ENCODE assay signal across 1 cellular context in the genomic region with DNA sequence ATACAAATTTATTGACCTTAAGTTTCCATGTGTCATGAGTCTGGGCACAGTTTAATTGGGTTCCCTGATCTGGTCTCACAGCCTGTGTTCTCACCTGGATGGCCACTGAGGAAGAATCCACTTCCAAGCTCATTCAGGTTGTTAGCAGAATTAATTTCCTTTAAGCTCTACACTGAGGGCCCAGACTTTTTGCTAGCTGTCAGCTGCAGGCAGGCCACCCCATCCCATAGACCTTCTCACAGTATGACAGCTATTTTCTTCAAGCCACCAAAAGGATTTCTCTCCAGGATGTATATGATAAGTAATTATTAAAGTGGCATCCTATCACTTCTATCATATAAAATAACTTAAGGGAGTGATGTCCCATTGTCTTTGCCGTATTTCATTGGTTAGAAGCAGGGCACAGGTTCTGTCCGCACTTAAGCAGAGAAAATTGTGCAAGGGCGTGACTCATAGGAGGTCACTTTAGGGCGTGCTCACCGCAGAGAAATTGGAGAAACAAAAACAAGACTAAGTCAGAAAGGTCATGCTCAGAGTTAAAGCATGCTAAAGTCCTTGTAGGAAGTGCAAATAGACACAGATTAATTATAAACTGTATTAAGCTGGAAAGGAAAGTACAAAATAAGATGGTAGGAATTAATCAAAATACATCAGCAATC.
TF ChIP-seq lines count a peak whose summit lies in the region.

No MANE protein-coding gene starts in this region.

TF ChIP-seq in HepG2, 621 proteins besides CTCF, POLR2A, EP300 and RAD21 (continued from another document and continues in another):
- TF ChIP-seq KDM3A (CRISPR knock-in tag; IDR thresholded peaks at IDR 0.05; ENCODE audit: low read depth) (peak; percentile 57; the same call in 1 of the 2 replicates), KDM1A (CRISPR knock-in tag; IDR thresholded peaks at IDR 0.05) (peak; percentile 44; the same call in 1 of the 2 replicates), ISL2 (CRISPR knock-in tag; IDR thresholded peaks at IDR 0.05) (peak; percentile 51), ZNF337 (CRISPR knock-in tag; IDR thresholded peaks at IDR 0.05; ENCODE audit: borderline replicate concordance, low read depth) (no peak), PITX1 (CRISPR knock-in tag; IDR thresholded peaks at IDR 0.05) (peak; percentile 78; the same call in 1 of the 2 replicates), FOXC1 (CRISPR knock-in tag; IDR thresholded peaks at IDR 0.05; ENCODE audit: borderline replicate concordance) (no peak), KLF12 (CRISPR knock-in tag; IDR thresholded peaks at IDR 0.05; ENCODE audit: borderline replicate concordance) (0 out of 2 replicates have a peak, but pooled peaks have one; percentile 51), SALL1 (CRISPR knock-in tag; IDR thresholded peaks at IDR 0.05) (peak; percentile 72; the same call in 1 of the 2 replicates), CENPT (CRISPR knock-in tag; IDR thresholded peaks at IDR 0.05; ENCODE audit: low read depth) (no peak), ZMAT3 (CRISPR knock-in tag; conservative IDR thresholded peaks at IDR 0.05) (no peak), RCOR2 (CRISPR knock-in tag; IDR thresholded peaks at IDR 0.05) (no peak), NFKBIZ (CRISPR knock-in tag; IDR thresholded peaks at IDR 0.05) (0 out of 2 replicates have a peak, but pooled peaks have one; percentile 61), ZNF543 (CRISPR knock-in tag; IDR thresholded peaks at IDR 0.05) (no peak), RARA (CRISPR knock-in tag; IDR thresholded peaks at IDR 0.05) (peak; percentile 97), CCAR2 (optimal IDR thresholded peaks at IDR 0.05; ENCODE audit: low read depth, low read length) (no peak), SOX6 (IDR thresholded peaks at IDR 0.05) (no peak), SOX6 (CRISPR knock-in tag; IDR thresholded peaks at IDR 0.05) (peak; percentile 82), ZNF839 (CRISPR knock-in tag; IDR thresholded peaks at IDR 0.05; ENCODE audit: borderline replicate concordance) (no peak), PHF20 (CRISPR knock-in tag; IDR thresholded peaks at IDR 0.05) (no peak), ZNF331 (CRISPR knock-in tag; IDR thresholded peaks at IDR 0.05) (peak; percentile 50; the same call in 1 of the 2 replicates), HDAC1 (CRISPR knock-in tag; IDR thresholded peaks at IDR 0.05) (peak; percentile 60), NCOR1 (IDR thresholded peaks at IDR 0.05; ENCODE audit: borderline replicate concordance, low read length) (peak; percentile 82; the same call in 1 of the 2 replicates), FOXA3 (CRISPR knock-in tag; IDR thresholded peaks at IDR 0.05) (peak; percentile 82), FIP1L1 (IDR thresholded peaks at IDR 0.05; ENCODE audit: borderline replicate concordance, insufficient read depth, low read depth, low read length) (no peak), ZNF629 (CRISPR knock-in tag; conservative IDR thresholded peaks at IDR 0.05) (0 out of 2 replicates have a peak, but pooled peaks have one; percentile 15), HHEX (CRISPR knock-in tag; IDR thresholded peaks at IDR 0.05) (peak; percentile 35; the same call in 1 of the 2 replicates), ZNF761 (CRISPR knock-in tag; conservative IDR thresholded peaks at IDR 0.05) (no peak), TBX2 (CRISPR knock-in tag; IDR thresholded peaks at IDR 0.05; ENCODE audit: borderline replicate concordance) (peak; percentile 57), HOXA3 (CRISPR knock-in tag; IDR thresholded peaks at IDR 0.05) (peak; percentile 40; the same call in 1 of the 2 replicates)
- TF ChIP-seq, protein P1, sequence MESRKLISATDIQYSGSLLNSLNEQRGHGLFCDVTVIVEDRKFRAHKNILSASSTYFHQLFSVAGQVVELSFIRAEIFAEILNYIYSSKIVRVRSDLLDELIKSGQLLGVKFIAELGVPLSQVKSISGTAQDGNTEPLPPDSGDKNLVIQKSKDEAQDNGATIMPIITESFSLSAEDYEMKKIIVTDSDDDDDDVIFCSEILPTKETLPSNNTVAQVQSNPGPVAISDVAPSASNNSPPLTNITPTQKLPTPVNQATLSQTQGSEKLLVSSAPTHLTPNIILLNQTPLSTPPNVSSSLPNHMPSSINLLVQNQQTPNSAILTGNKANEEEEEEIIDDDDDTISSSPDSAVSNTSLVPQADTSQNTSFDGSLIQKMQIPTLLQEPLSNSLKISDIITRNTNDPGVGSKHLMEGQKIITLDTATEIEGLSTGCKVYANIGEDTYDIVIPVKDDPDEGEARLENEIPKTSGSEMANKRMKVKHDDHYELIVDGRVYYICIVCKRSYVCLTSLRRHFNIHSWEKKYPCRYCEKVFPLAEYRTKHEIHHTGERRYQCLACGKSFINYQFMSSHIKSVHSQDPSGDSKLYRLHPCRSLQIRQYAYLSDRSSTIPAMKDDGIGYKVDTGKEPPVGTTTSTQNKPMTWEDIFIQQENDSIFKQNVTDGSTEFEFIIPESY (CRISPR knock-in tag; IDR thresholded peaks at IDR 0.05) = 0 out of 2 replicates have a peak, but pooled peaks have one; percentile 31
- TF ChIP-seq, protein P2, sequence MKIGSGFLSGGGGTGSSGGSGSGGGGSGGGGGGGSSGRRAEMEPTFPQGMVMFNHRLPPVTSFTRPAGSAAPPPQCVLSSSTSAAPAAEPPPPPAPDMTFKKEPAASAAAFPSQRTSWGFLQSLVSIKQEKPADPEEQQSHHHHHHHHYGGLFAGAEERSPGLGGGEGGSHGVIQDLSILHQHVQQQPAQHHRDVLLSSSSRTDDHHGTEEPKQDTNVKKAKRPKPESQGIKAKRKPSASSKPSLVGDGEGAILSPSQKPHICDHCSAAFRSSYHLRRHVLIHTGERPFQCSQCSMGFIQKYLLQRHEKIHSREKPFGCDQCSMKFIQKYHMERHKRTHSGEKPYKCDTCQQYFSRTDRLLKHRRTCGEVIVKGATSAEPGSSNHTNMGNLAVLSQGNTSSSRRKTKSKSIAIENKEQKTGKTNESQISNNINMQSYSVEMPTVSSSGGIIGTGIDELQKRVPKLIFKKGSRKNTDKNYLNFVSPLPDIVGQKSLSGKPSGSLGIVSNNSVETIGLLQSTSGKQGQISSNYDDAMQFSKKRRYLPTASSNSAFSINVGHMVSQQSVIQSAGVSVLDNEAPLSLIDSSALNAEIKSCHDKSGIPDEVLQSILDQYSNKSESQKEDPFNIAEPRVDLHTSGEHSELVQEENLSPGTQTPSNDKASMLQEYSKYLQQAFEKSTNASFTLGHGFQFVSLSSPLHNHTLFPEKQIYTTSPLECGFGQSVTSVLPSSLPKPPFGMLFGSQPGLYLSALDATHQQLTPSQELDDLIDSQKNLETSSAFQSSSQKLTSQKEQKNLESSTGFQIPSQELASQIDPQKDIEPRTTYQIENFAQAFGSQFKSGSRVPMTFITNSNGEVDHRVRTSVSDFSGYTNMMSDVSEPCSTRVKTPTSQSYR (CRISPR knock-in tag; IDR thresholded peaks at IDR 0.05; ENCODE audit: borderline replicate concordance) = peak; percentile 13; the same call in 1 of the 2 replicates
- TF ChIP-seq, protein P3, sequence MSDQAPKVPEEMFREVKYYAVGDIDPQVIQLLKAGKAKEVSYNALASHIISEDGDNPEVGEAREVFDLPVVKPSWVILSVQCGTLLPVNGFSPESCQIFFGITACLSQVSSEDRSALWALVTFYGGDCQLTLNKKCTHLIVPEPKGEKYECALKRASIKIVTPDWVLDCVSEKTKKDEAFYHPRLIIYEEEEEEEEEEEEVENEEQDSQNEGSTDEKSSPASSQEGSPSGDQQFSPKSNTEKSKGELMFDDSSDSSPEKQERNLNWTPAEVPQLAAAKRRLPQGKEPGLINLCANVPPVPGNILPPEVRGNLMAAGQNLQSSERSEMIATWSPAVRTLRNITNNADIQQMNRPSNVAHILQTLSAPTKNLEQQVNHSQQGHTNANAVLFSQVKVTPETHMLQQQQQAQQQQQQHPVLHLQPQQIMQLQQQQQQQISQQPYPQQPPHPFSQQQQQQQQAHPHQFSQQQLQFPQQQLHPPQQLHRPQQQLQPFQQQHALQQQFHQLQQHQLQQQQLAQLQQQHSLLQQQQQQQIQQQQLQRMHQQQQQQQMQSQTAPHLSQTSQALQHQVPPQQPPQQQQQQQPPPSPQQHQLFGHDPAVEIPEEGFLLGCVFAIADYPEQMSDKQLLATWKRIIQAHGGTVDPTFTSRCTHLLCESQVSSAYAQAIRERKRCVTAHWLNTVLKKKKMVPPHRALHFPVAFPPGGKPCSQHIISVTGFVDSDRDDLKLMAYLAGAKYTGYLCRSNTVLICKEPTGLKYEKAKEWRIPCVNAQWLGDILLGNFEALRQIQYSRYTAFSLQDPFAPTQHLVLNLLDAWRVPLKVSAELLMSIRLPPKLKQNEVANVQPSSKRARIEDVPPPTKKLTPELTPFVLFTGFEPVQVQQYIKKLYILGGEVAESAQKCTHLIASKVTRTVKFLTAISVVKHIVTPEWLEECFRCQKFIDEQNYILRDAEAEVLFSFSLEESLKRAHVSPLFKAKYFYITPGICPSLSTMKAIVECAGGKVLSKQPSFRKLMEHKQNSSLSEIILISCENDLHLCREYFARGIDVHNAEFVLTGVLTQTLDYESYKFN (CRISPR knock-in tag; conservative IDR thresholded peaks at IDR 0.05) = peak; percentile 88
- TF ChIP-seq, protein P4, sequence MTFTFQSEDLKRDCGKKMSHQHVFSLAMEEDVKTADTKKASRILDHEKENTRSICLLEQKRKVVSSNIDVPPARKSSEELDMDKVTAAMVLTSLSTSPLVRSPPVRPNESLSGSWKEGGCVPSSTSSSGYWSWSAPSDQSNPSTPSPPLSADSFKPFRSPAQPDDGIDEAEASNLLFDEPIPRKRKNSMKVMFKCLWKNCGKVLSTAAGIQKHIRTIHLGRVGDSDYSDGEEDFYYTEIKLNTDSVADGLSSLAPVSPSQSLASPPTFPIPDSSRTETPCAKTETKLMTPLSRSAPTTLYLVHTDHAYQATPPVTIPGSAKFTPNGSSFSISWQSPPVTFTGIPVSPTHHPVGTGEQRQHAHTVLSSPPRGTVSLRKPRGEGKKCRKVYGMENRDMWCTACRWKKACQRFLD (CRISPR knock-in tag; IDR thresholded peaks at IDR 0.05; ENCODE audit: borderline replicate concordance) = no peak
- TF ChIP-seq, protein P5, sequence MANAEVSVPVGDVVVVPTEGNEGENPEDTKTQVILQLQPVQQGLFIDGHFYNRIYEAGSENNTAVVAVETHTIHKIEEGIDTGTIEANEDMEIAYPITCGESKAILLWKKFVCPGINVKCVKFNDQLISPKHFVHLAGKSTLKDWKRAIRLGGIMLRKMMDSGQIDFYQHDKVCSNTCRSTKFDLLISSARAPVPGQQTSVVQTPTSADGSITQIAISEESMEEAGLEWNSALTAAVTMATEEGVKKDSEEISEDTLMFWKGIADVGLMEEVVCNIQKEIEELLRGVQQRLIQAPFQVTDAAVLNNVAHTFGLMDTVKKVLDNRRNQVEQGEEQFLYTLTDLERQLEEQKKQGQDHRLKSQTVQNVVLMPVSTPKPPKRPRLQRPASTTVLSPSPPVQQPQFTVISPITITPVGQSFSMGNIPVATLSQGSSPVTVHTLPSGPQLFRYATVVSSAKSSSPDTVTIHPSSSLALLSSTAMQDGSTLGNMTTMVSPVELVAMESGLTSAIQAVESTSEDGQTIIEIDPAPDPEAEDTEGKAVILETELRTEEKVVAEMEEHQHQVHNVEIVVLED (CRISPR knock-in tag; IDR thresholded peaks at IDR 0.05; ENCODE audit: borderline replicate concordance) = no peak
- TF ChIP-seq, protein P6, sequence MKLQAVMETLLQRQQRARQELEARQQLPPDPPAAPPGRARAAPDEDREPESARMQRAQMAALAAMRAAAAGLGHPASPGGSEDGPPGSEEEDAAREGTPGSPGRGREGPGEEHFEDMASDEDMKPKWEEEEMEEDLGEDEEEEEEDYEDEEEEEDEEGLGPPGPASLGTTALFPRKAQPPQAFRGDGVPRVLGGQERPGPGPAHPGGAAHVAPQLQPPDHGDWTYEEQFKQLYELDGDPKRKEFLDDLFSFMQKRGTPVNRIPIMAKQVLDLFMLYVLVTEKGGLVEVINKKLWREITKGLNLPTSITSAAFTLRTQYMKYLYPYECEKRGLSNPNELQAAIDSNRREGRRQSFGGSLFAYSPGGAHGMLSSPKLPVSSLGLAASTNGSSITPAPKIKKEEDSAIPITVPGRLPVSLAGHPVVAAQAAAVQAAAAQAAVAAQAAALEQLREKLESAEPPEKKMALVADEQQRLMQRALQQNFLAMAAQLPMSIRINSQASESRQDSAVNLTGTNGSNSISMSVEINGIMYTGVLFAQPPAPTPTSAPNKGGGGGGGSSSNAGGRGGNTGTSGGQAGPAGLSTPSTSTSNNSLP (IDR thresholded peaks at IDR 0.05; ENCODE audit: low read depth, low read length) = peak; percentile 94
- TF ChIP-seq, protein P7, sequence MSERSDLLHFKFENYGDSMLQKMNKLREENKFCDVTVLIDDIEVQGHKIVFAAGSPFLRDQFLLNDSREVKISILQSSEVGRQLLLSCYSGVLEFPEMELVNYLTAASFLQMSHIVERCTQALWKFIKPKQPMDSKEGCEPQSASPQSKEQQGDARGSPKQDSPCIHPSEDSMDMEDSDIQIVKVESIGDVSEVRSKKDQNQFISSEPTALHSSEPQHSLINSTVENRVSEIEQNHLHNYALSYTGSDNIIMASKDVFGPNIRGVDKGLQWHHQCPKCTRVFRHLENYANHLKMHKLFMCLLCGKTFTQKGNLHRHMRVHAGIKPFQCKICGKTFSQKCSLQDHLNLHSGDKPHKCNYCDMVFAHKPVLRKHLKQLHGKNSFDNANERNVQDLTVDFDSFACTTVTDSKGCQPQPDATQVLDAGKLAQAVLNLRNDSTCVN (CRISPR knock-in tag; IDR thresholded peaks at IDR 0.05; ENCODE audit: borderline replicate concordance) = no peak
